Comparison of ENCODE assay signal across 8 cellular contexts in the genomic region with DNA sequence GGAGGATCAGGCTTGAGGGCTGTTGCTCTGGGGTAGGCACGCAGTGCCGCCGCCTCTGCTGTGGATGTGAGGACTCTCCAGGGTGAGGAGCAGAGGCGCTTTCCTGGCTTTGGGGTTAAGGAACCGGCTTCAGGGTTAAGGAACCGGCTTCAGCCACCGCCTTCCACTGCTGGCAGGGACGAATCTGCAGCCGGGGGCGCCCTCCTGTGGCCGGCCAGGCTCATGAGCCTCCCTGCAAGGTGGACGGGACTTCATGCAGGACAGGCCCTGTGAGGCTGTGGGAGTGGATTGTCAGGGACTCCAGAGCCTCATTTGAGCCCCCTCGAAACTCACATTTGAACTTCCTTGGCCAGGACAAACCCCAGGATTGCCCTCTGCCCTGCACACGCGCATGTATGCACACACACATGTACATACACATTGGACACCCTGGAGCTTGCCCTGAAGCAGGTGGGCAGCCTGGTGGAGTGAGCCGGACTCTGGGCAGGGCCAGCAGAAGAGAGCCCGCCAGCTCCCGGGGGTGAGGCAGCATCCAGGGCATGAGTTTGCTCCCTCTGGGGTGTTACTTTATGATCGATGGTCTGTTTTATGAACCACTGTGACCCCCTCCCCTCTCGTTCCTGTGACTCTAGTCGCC.
DNase-seq lines count a peak whose midpoint lies in the region; ATAC-seq, FAIRE-seq and TF ChIP-seq lines count a peak whose summit lies in the region.

No MANE protein-coding gene starts in this region.

- peak overlapping the region; percentile 96 for H3K4me2 ChIP-seq in KMS-11

- H3K4me1 ChIP-seq in KMS-11 (ENCODE audit: low read depth, poor library complexity, severe bottlenecking) (peaks cover 37% of the 10 kb centered on the region), neutrophil (ENCODE audit: control insufficient read depth in 1 of 2, insufficient read depth in 1 of 2, low read depth in 1 of 2, low read length in 1 of 2) (no peaks in the 10 kb centered on the region)

- H3K79me2 ChIP-seq in KMS-11 (ENCODE audit: insufficient read depth, low read depth): no peaks in the 10 kb centered on the region

- FAIRE-seq in GM19239 (lab: Jason Lieb, UNC): no peak

- H4K20me1 ChIP-seq in KMS-11 (ENCODE audit: insufficient read depth): no peaks in the 10 kb centered on the region

- H3K36me3 ChIP-seq in KMS-11 (ENCODE audit: insufficient read depth): no peaks in the 10 kb centered on the region
- no peaks in the 10 kb centered on the region for H3K36me3 ChIP-seq in neutrophil

- no peaks in the 10 kb centered on the region for H3K9me3 ChIP-seq in neutrophil

- peak; percentile 92 for TF ChIP-seq CTCF in KMS-11 (conservative IDR thresholded peaks at IDR 0.05; ENCODE audit: low read depth, low read length)
- TF ChIP-seq CTCF in neutrophil (IDR thresholded peaks at IDR 0.05): peak; percentile 20

- peak overlapping the region; percentile 43 for H3K9ac ChIP-seq in KMS-11

- no peak for ATAC-seq in GM21528 (IDR thresholded peaks at IDR 0.05; ENCODE audit: low FRiP score, unreplicated experiment)

- peak overlapping the region; percentile 85 for H2AFZ ChIP-seq in KMS-11 (ENCODE audit: low read depth)

- H3K27me3 ChIP-seq in KMS-11 (ENCODE audit: insufficient read depth, low read depth): no peaks in the 10 kb centered on the region
- peaks cover 59% of the 10 kb centered on the region for H3K27me3 ChIP-seq in neutrophil

- peak; percentile 34 for DNase-seq in DMS153 (lab: John Stamatoyannopoulos, UW)
- DNase-seq in GM19239 (ENCODE audit: insufficient read length, low spot score): peak; percentile 83
- peak; percentile 71 for DNase-seq in SW480 (ENCODE audit: low spot score)
- DNase-seq in fibroblast of gingiva (ENCODE audit: low read depth): peak; percentile 32
- DNase-seq in NCI-H1436 (lab: John Stamatoyannopoulos, UW): no peak

- H3K4me3 ChIP-seq in KMS-11 (IDR thresholded peaks at IDR 0.05; ENCODE audit: insufficient read depth, low read depth, low read length) (no peak overlapping the region), neutrophil (ENCODE audit: low read depth in 1 of 2, low read length in 1 of 2) (no peak overlapping the region)

- H3K27ac ChIP-seq in KMS-11 (peak overlapping the region; percentile 82), neutrophil (no peak overlapping the region)
